ENCODE assay signal across 8 cellular contexts in genomic region chr14:64502476-64503183, GRCh38. TPM values are rescaled to one million over a fixed set of nuclear protein-coding genes. Genes with fewer than 3 reads are reported as not detected.
DNase-seq lines count a peak whose midpoint lies in the region; ATAC-seq and TF ChIP-seq lines count a peak whose summit lies in the region.

No MANE protein-coding gene starts in this region.

- no TSS peak for BruUV-seq in Caco-2 (replicated peaks; lab: Mats Ljungman, UMichigan)

- H2AFZ ChIP-seq in fibroblast of lung (ENCODE audit: low read length), result peak overlapping the region; percentile 76
- H2AFZ ChIP-seq in parathyroid adenoma, result peak overlapping the region; percentile 99

- peak overlapping the region; percentile 98 for H3K27ac ChIP-seq in fibroblast of lung (ENCODE audit: insufficient read depth, low read length)
- peak overlapping the region; percentile 97 for H3K27ac ChIP-seq in parathyroid adenoma

- DNase-seq in Caco-2 (peak in 1 of 2 experiments; percentile 24), M059J (ENCODE audit: low read depth) (peak; percentile 22), fibroblast of lung (ENCODE audit: low read depth in 2 of 2) (peak; percentile 21), GM03348 (ENCODE audit: low spot score) (no peak), HuH-7 (ENCODE audit: low spot score) (no peak)
- DNase-seq in activated T-cell treated with anti-CD3 and anti-CD28 coated beads, Interleukin-2, amount 50 U/mL, for 1 hour, result peak; percentile 40

- H3K4me1 Mint-ChIP-seq in Caco-2 (ENCODE audit: low read depth, unreplicated experiment), result peaks cover 7% of the 10 kb centered on the region

- ATAC-seq in GM21526 (IDR thresholded peaks at IDR 0.05; ENCODE audit: low FRiP score, unreplicated experiment), result no peak

- peaks cover 43% of the 10 kb centered on the region for H3K36me3 Mint-ChIP-seq in Caco-2 (ENCODE audit: insufficient read depth, unreplicated experiment)

- peak overlapping the region; percentile 97 for H3K4me3 ChIP-seq in Caco-2 (ENCODE audit: low read depth, low read length)
- peak overlapping the region; percentile 73 to 92 (median 88) for H3K4me3 ChIP-seq in fibroblast of lung (replicated peaks in 1 of 4; ENCODE audit: control extremely low read depth in 1 of 4, insufficient read depth in 1 of 4, low read depth in 3 of 4, low read length in 4 of 4)
- peak overlapping the region; percentile 89 for H3K4me3 ChIP-seq in parathyroid adenoma (ENCODE audit: low read depth, low read length)

- H3K9me3 ChIP-seq in Caco-2 (no peaks in the 10 kb centered on the region), fibroblast of lung (ENCODE audit: control insufficient read depth, insufficient read depth, low read depth, low read length) (no peaks in the 10 kb centered on the region), parathyroid adenoma (ENCODE audit: control insufficient read depth, low read length) (no peaks in the 10 kb centered on the region)

- peak overlapping the region; percentile 81 for H3K27ac Mint-ChIP-seq in Caco-2 (ENCODE audit: unreplicated experiment)

- H4K20me1 ChIP-seq in fibroblast of lung (ENCODE audit: control insufficient read depth, extremely low read depth, insufficient read depth, low read length), result peaks cover 8% of the 10 kb centered on the region

- H3K4me2 ChIP-seq in fibroblast of lung (ENCODE audit: extremely low read depth, insufficient read depth, low read length) (peak overlapping the region; percentile 86), parathyroid adenoma (ENCODE audit: low read length) (peak overlapping the region; percentile 93)

- peak overlapping the region; percentile 78 for H3K4me3 Mint-ChIP-seq in Caco-2 (ENCODE audit: unreplicated experiment)

- H3K27me3 ChIP-seq in Caco-2 (replicated peaks; ENCODE audit: control insufficient read depth, insufficient read depth, low read length) (no peaks in the 10 kb centered on the region), fibroblast of lung (ENCODE audit: control insufficient read depth, insufficient read depth, low read length) (no peaks in the 10 kb centered on the region), parathyroid adenoma (ENCODE audit: control insufficient read depth, insufficient read depth, low read length) (no peaks in the 10 kb centered on the region)

- H3K36me3 ChIP-seq in Caco-2 (ENCODE audit: control insufficient read depth, insufficient read depth, low read length) (no peaks in the 10 kb centered on the region), fibroblast of lung (ENCODE audit: control insufficient read depth, insufficient read depth, low read length) (no peaks in the 10 kb centered on the region), parathyroid adenoma (ENCODE audit: control insufficient read depth, insufficient read depth, low read length) (no peaks in the 10 kb centered on the region)

- H3K4me1 ChIP-seq in Caco-2 (peaks cover 25% of the 10 kb centered on the region), fibroblast of lung (ENCODE audit: control insufficient read depth, extremely low read depth, insufficient read depth, low read length) (peaks cover 10% of the 10 kb centered on the region), parathyroid adenoma (peaks cover 26% of the 10 kb centered on the region)

- H3K9ac ChIP-seq in fibroblast of lung (ENCODE audit: insufficient read depth, low read length), result peak overlapping the region; percentile 97
- peak overlapping the region; percentile 74 for H3K9ac ChIP-seq in parathyroid adenoma

- no peaks in the 10 kb centered on the region for H3K9me3 Mint-ChIP-seq in Caco-2 (ENCODE audit: unreplicated experiment)

- H3K79me2 ChIP-seq in fibroblast of lung (ENCODE audit: control insufficient read depth, insufficient read depth, low read length) (peaks cover 43% of the 10 kb centered on the region), parathyroid adenoma (peaks cover 26% of the 10 kb centered on the region)

- POLR2A ChIA-PET in Caco-2 (lab: Charles Lee), result interaction anchor here (0.6 to 1.0 kb wide), 3 partner anchors 40 to 115 kb away, joined by 4 to 10 read pairs (median 4); no protein-coding TSS in a partner anchor

- intact Hi-C loops in Caco-2 (cut with micrococcal nuclease; ENCODE audit: unreplicated experiment), result loop anchor here (1.0 to 10.0 kb wide), 4 partner anchors 37 to 392 kb away; partner anchors contain the start of genes AKAP5 and MTHFD1

- H3K27me3 Mint-ChIP-seq in Caco-2 (ENCODE audit: insufficient read depth, unreplicated experiment), result no peaks in the 10 kb centered on the region

- TF ChIP-seq CTCF in Caco-2 (IDR thresholded peaks at IDR 0.05; ENCODE audit: insufficient read depth in 1 of 2, low read depth in 1 of 2, low read length in 1 of 2, severe bottlenecking in 1 of 2, unreplicated experiment in 1 of 2) (no peak), fibroblast of lung (conservative IDR thresholded peaks at IDR 0.05 in 1 of 2, IDR thresholded peaks at IDR 0.05 in 1 of 2; ENCODE audit: low read depth in 1 of 2, low read length in 2 of 2) (no peak), parathyroid adenoma (IDR thresholded peaks at IDR 0.05) (no peak)

- CTCF ChIA-PET in Caco-2 (lab: Charles Lee), result interaction anchor here (0.6 to 0.9 kb wide), 2 partner anchors 158 to 468 kb away, joined by 3 to 4 read pairs; no protein-coding TSS in a partner anchor

RNA-seq across cellular contexts. Expression of gene ZBTB25, which starts 1.0 kb away (rescaled TPM):
- total RNA-seq in Caco-2 (2022) (8.8 and 10.0 TPM in 2 replicates), fibroblast of lung (5.4 and 9.2 TPM in 2 replicates)
- 5.5 and 6.3 TPM in 2 replicates for total RNA-seq in M059J (2014; rRNA removed; shearing (Covaris generic))
- 4.9 and 7.2 TPM in 2 replicates for polyA plus RNA-seq in fibroblast of lung
- polyA plus RNA-seq in fibroblast of lung (2012), result 3.4 and 3.8 TPM in 2 replicates
- 10.3 and 13.2 TPM in 2 replicates for polyA minus RNA-seq in fibroblast of lung (ENCODE audit: low replicate concordance)

RNA-seq across cellular contexts. Expression of gene ZBTB1, which starts 1.9 kb away (rescaled TPM):
- total RNA-seq in Caco-2 (2022) (34.3 TPM in 2 replicates), fibroblast of lung (40.5 and 45.7 TPM in 2 replicates)
- total RNA-seq in M059J (2014; rRNA removed; shearing (Covaris generic)), result 44.1 and 51.4 TPM in 2 replicates
- 24.4 and 39.1 TPM in 2 replicates for polyA plus RNA-seq in fibroblast of lung
- polyA plus RNA-seq in fibroblast of lung (2012), result 16.7 and 24.6 TPM in 2 replicates
- 0.67 and 2.4 TPM in 2 replicates for polyA minus RNA-seq in fibroblast of lung (ENCODE audit: low replicate concordance)

RNA-seq across cellular contexts. Expression of gene AKAP5, which starts 37.3 kb away (rescaled TPM):
- total RNA-seq in Caco-2 (2022) (15.0 and 15.9 TPM in 2 replicates), fibroblast of lung (0.17 and 0.26 TPM in 2 replicates)
- 3.9 and 4.9 TPM in 2 replicates for total RNA-seq in M059J (2014; rRNA removed; shearing (Covaris generic))
- 0.19 and 0.30 TPM in 2 replicates for polyA plus RNA-seq in fibroblast of lung
- 0.26 and 0.28 TPM in 2 replicates for polyA plus RNA-seq in fibroblast of lung (2012)
- polyA minus RNA-seq in fibroblast of lung (ENCODE audit: low replicate concordance), result 0.08 TPM in 1 of 2 replicates, not detected in the other

RNA-seq across cellular contexts. Expression of gene HSPA2, which starts 37.9 kb away (rescaled TPM):
- total RNA-seq in Caco-2 (2022) (8.3 and 8.7 TPM in 2 replicates), fibroblast of lung (9.9 and 12.8 TPM in 2 replicates)
- 1.2 and 2.6 TPM in 2 replicates for total RNA-seq in M059J (2014; rRNA removed; shearing (Covaris generic))
- polyA plus RNA-seq in fibroblast of lung, result 16.5 and 50.0 TPM in 2 replicates
- polyA plus RNA-seq in fibroblast of lung (2012), result 20.5 and 67.2 TPM in 2 replicates
- 19.8 and 72.3 TPM in 2 replicates for polyA minus RNA-seq in fibroblast of lung (ENCODE audit: low replicate concordance)

RNA-seq across cellular contexts. Expression of gene PPP1R36, which starts 47.1 kb away (rescaled TPM):
- 2.3 and 2.9 TPM in 2 replicates for total RNA-seq in Caco-2 (2022)
- total RNA-seq in M059J (2014; rRNA removed; shearing (Covaris generic)), result 0.10 and 0.89 TPM in 2 replicates
- 1.0 and 1.3 TPM in 2 replicates for total RNA-seq in fibroblast of lung
- 0.37 and 0.87 TPM in 2 replicates for polyA plus RNA-seq in fibroblast of lung
- polyA plus RNA-seq in fibroblast of lung (2012), result 0.45 and 0.52 TPM in 2 replicates
- polyA minus RNA-seq in fibroblast of lung (ENCODE audit: low replicate concordance), result not detected in 2 replicates

Comparison
In these comparisons a context has a peak if more than half of its experiments do, and no peak if none do; other contexts are left out.
1. DNase-seq: peak in M059J (single experiment), activated T-cell treated with anti-CD3 and anti-CD28 coated beads, Interleukin-2, amount 50 U/mL, for 1 hour (single experiment) and fibroblast of lung (2 of 2); none in GM03348 (single experiment) and HuH-7 (single experiment).
2. Peak in every context shown above with its lines, with median percentiles within 50 percentile points of each other: H3K4me3 ChIP-seq.